ENCODE assay signal across 13 cellular contexts in genomic region chrX:37454537-37455285, GRCh38.
DNase-seq lines count a peak whose midpoint lies in the region; ATAC-seq and TF ChIP-seq lines count a peak whose summit lies in the region.
"Had no signal": no experiment of that assay in that cellular context is flagged by ENCODE, and none has a peak within 500 bp of the region (broad histone marks: within the 10 kb centered on the region; RNA-seq: fewer than 3 reads in every experiment).

No MANE protein-coding gene starts in this region.

- H2AFZ ChIP-seq in HCT116 (ENCODE audit: low read depth, low read length, poor library complexity, severe bottlenecking): no peak overlapping the region

- POLR2A ChIA-PET in HCT116 (lab: Charles Lee): no interaction called here

- H3K9me3 ChIP-seq in HCT116 (ENCODE audit: control insufficient read depth in 1 of 2, insufficient read depth in 1 of 2, low read depth in 1 of 2, low read length in 2 of 2) (no peaks in the 10 kb centered on the region), psoas muscle (no peaks in the 10 kb centered on the region), prostate gland (no peaks in the 10 kb centered on the region)

- H3K4me3 ChIP-seq in HCT116 (replicated peaks in 1 of 2; ENCODE audit: low read depth in 1 of 2, low read length in 2 of 2) (peak overlapping the region in 1 of 2 experiments; percentile 34; a peak in 3 of 4 replicates), psoas muscle (no peak overlapping the region), prostate gland (no peak overlapping the region)

- intact Hi-C loops in HCT116 (cut with micrococcal nuclease): no loop called here
- intact Hi-C loops in psoas muscle (cut with DNase I): no loop called here
- intact Hi-C loops in prostate gland (cut with DNase I): no loop called here

- H3K4me1 ChIP-seq in HCT116 (ENCODE audit: control insufficient read depth in 1 of 2, insufficient read depth in 2 of 2, low read length in 2 of 2) (peaks cover 30 to 53% of the 10 kb centered on the region in 2 experiments), psoas muscle (no peaks in the 10 kb centered on the region), prostate gland (replicated peaks) (no peaks in the 10 kb centered on the region)

- RAD21 ChIA-PET in HCT116 (lab: Charles Lee; ENCODE audit: low non-redundant PET in 1 of 2, low total read pairs in 2 of 2, uncharacterized antibody in 2 of 2, unreplicated experiment in 2 of 2): no interaction called here

- H4K20me1 ChIP-seq in HCT116 (ENCODE audit: insufficient read depth): no peaks in the 10 kb centered on the region

- H3K79me2 ChIP-seq in HCT116 (ENCODE audit: insufficient read depth, low read length): peaks cover 11% of the 10 kb centered on the region

- no peaks in the 10 kb centered on the region for H3K9me2 ChIP-seq in HCT116 (ENCODE audit: insufficient read depth)

- 10 to 31% (median 12%) methylated on average over 2 of the region's 2 CpGs for WGBS in psoas muscle, 3 donors
- 36% methylated on average over 2 of the region's 2 CpGs for WGBS in prostate gland

- peak; percentile 11; the same call in 1 of the 2 replicates for TF ChIP-seq RAD21 in HCT116 (IDR thresholded peaks at IDR 0.05; ENCODE audit: low read depth)

- no peaks in the 10 kb centered on the region for H3K36me3 ChIP-seq in HCT116 (ENCODE audit: control insufficient read depth in 1 of 2, insufficient read depth in 2 of 2, low read length in 2 of 2)
- no peaks in the 10 kb centered on the region for H3K36me3 ChIP-seq in psoas muscle (ENCODE audit: insufficient read depth in 1 of 2, low read depth in 1 of 2)
- H3K36me3 ChIP-seq in prostate gland: no peaks in the 10 kb centered on the region

- no peak for TF ChIP-seq CTCF in HCT116 (IDR thresholded peaks at IDR 0.05 in 2 of 3, conservative IDR thresholded peaks at IDR 0.05 in 1 of 3; ENCODE audit: borderline replicate concordance in 1 of 3, insufficient read depth in 1 of 3, low read depth in 2 of 3, low read length in 2 of 3)
- no peak for TF ChIP-seq CTCF in psoas muscle (IDR thresholded peaks at IDR 0.05)
- no peak for TF ChIP-seq CTCF in prostate gland (IDR thresholded peaks at IDR 0.05)

- CTCF ChIA-PET in HCT116 (lab: Charles Lee): no interaction called here

- peak overlapping the region; percentile 63 for H3K9ac ChIP-seq in HCT116 (ENCODE audit: low read length)

- TF ChIP-seq POLR2A in HCT116 (IDR thresholded peaks at IDR 0.05; ENCODE audit: borderline replicate concordance, extremely low read depth, insufficient read depth, insufficient read length) (no peak), prostate gland (IDR thresholded peaks at IDR 0.05) (no peak)

- H3K27ac ChIP-seq in HCT116 (ENCODE audit: low read depth, low read length) (peak overlapping the region; percentile 81), psoas muscle (no peak overlapping the region), prostate gland (no peak overlapping the region)

- H3K4me2 ChIP-seq in HCT116 (ENCODE audit: low read length): peak overlapping the region; percentile 76

- ATAC-seq in HCT116 (peak; percentile 98), SK-N-SH treated with all-trans-retinoic acid at 6 μM for 48 hours (peak; percentile 59; the same call in 2 of the 3 replicates), esophagus mucosa (peak; percentile 72), psoas muscle (peak in 3 of 4 donors; percentile 40 to 66 (median 51)), HG03354 (IDR thresholded peaks at IDR 0.05; ENCODE audit: poor library complexity, severe bottlenecking, unreplicated experiment) (no peak)
- ATAC-seq: activated CD8-positive, alpha-beta memory T cell treated with anti-CD3 and anti-CD28 coated beads, Interleukin-2, amount 10 ng/mL, durations not matched to agents 7 days and 5 days; stimulated activated memory B cell treated with anti-CD40 and anti-IgM and Interleukin-4, amounts not matched to agents 10 μg/mL and 1 μg/mL and 100 μg/mL, for 72 hours had no signal

- BruUV-seq in HCT116 (replicated peaks; lab: Mats Ljungman, UMichigan): no TSS peak

- no peaks in the 10 kb centered on the region for H3K27me3 ChIP-seq in HCT116 (ENCODE audit: insufficient read depth, low read length)
- no peaks in the 10 kb centered on the region for H3K27me3 ChIP-seq in psoas muscle (ENCODE audit: insufficient read depth in 3 of 3, low read length in 2 of 3)
- no peaks in the 10 kb centered on the region for H3K27me3 ChIP-seq in prostate gland (replicated peaks; ENCODE audit: insufficient read depth)

- DNase-seq in HCT116 (ENCODE audit: low read depth, low spot score) (peak; percentile 73), psoas muscle (no peak), prostate gland (ENCODE audit: low spot score) (no peak), NCI-H748 (lab: John Stamatoyannopoulos, UW; ENCODE audit: unreplicated experiment) (no peak)
- DNase-seq in activated naive CD4-positive, alpha-beta T cell treated with Interleukin-2 at 50 U/mL for 16 hours: no peak
- DNase-seq: activated CD8-positive, alpha-beta memory T cell treated with anti-CD3 and anti-CD28 coated beads, Interleukin-2, amount 10 ng/mL, durations not matched to agents 7 days and 5 days; amygdala; NK-92 treated with Interleukin-12 subunit alpha and Interleukin-12 subunit beta, amount 100 ng/mL, for 24 hours; T-helper 2 cell had no signal

TF ChIP-seq in HCT116, 20 proteins besides CTCF, POLR2A, EP300 and RAD21 (continues in another document):
- TF ChIP-seq ZFX (IDR thresholded peaks at IDR 0.05): no peak
- TF ChIP-seq EZH2 (IDR thresholded peaks at IDR 0.05): no peak
- peak; percentile 62 for TF ChIP-seq SP1 (IDR thresholded peaks at IDR 0.05; ENCODE audit: low read depth)
- TF ChIP-seq EGR1 (IDR thresholded peaks at IDR 0.05; ENCODE audit: low read depth): no peak
- TF ChIP-seq FOSL1 (IDR thresholded peaks at IDR 0.05; ENCODE audit: low read depth): peak; percentile 64
- peak; percentile 73 for TF ChIP-seq JUND (IDR thresholded peaks at IDR 0.05)
- TF ChIP-seq POLR2AphosphoS5 (IDR thresholded peaks at IDR 0.05; ENCODE audit: low read depth, low read length): no peak; the same call in none of the 2 replicates
- no peak for TF ChIP-seq ELF1 (IDR thresholded peaks at IDR 0.05; ENCODE audit: borderline replicate concordance, low read depth)
- no peak for TF ChIP-seq EZH2phosphoT487 (IDR thresholded peaks at IDR 0.05; ENCODE audit: borderline replicate concordance)
- TF ChIP-seq TCF7L2 (IDR thresholded peaks at IDR 0.05; ENCODE audit: borderline replicate concordance, extremely low read depth, insufficient read depth, insufficient read length): no peak
- no peak for TF ChIP-seq YY1 (IDR thresholded peaks at IDR 0.05; ENCODE audit: extremely low read depth, insufficient replicate concordance, low read depth, low read length)
- TF ChIP-seq SRF (IDR thresholded peaks at IDR 0.05; ENCODE audit: low read depth): no peak
- TF ChIP-seq MAX (IDR thresholded peaks at IDR 0.05): peak; percentile 57

TF ChIP-seq in SK-N-SH treated with all-trans-retinoic acid at 6 μM for 48 hours, 23 proteins besides CTCF, POLR2A, EP300 and RAD21:
- TF ChIP-seq BACH2 (CRISPR knock-in tag; IDR thresholded peaks at IDR 0.05; ENCODE audit: borderline replicate concordance): no peak
